10 cellular contexts compared by ENCODE assay signal in genomic region chr6:52417675-52418111, GRCh38. TPM values are rescaled to one million over a fixed set of nuclear protein-coding genes. Genes with fewer than 3 reads are reported as not detected.
DNase-seq lines count a peak whose midpoint lies in the region; ATAC-seq and TF ChIP-seq lines count a peak whose summit lies in the region.
"Had no signal": no experiment of that assay in that cellular context is flagged by ENCODE, and none has a peak within 500 bp of the region (broad histone marks: within the 10 kb centered on the region; RNA-seq: fewer than 3 reads in every experiment).

No MANE protein-coding gene starts in this region.

- no peak overlapping the region for H3K4me3 ChIP-seq in fibroblast of lung (replicated peaks in 1 of 4; ENCODE audit: control extremely low read depth in 1 of 4, insufficient read depth in 1 of 4, low read depth in 3 of 4, low read length in 4 of 4)
- H3K4me3 ChIP-seq: lower lobe of right lung had no signal

- no peak overlapping the region for H3K4me2 ChIP-seq in fibroblast of lung (ENCODE audit: extremely low read depth, insufficient read depth, low read length)

- H3K27me3 Mint-ChIP-seq in effector memory CD8-positive, alpha-beta T cell: no peaks in the 10 kb centered on the region

- H3K36me3 ChIP-seq in fibroblast of lung (ENCODE audit: control insufficient read depth, insufficient read depth, low read length): no peaks in the 10 kb centered on the region
- H3K36me3 ChIP-seq: lower lobe of right lung had no signal

- peaks cover 6 to 13% of the 10 kb centered on the region in 2 donors for H3K4me1 Mint-ChIP-seq in effector memory CD8-positive, alpha-beta T cell (ENCODE audit: low read depth in 2 of 2)

- no peak overlapping the region for H2AFZ ChIP-seq in fibroblast of lung (ENCODE audit: low read length)

- no peaks in the 10 kb centered on the region for H3K9me3 Mint-ChIP-seq in effector memory CD8-positive, alpha-beta T cell

- peak overlapping the region; percentile 78 for H3K27ac ChIP-seq in RWPE1
- H3K27ac ChIP-seq in fibroblast of lung (ENCODE audit: insufficient read depth, low read length): peak overlapping the region; percentile 44
- H3K27ac ChIP-seq: lower lobe of right lung had no signal

- no peak overlapping the region for H3K9ac ChIP-seq in fibroblast of lung (ENCODE audit: insufficient read depth, low read length)

- DNase-seq in GM03348 (ENCODE audit: low spot score) (peak; percentile 72), RWPE1 (ENCODE audit: low spot score) (peak; percentile 21), fibroblast of lung (ENCODE audit: low read depth in 2 of 2) (peak; percentile 69 to 90), pons (ENCODE audit: low spot score) (peak; percentile 40), RPMI8226 (no peak), activated gamma-delta T cell (lab: John Stamatoyannopoulos, UW) (no peak)
- DNase-seq in effector memory CD8-positive, alpha-beta T cell: no peak
- DNase-seq: lower lobe of right lung, NCI-H1436 treated with DMSO at 0.1 percent for 48 hours had no signal

- TF ChIP-seq CTCF in RWPE1 (conservative IDR thresholded peaks at IDR 0.05; ENCODE audit: low read depth): no peak
- no peak for TF ChIP-seq CTCF in fibroblast of lung (conservative IDR thresholded peaks at IDR 0.05 in 1 of 2, IDR thresholded peaks at IDR 0.05 in 1 of 2; ENCODE audit: low read depth in 1 of 2, low read length in 2 of 2)

- H3K27ac Mint-ChIP-seq in effector memory CD8-positive, alpha-beta T cell: no peak overlapping the region

- H3K9me3 ChIP-seq in fibroblast of lung (ENCODE audit: control insufficient read depth, insufficient read depth, low read depth, low read length): no peaks in the 10 kb centered on the region
- H3K9me3 ChIP-seq: lower lobe of right lung had no signal

- ATAC-seq in effector memory CD8-positive, alpha-beta T cell (replicated peaks): no peak
- ATAC-seq in activated CD4-positive, CD25-positive, alpha-beta regulatory T cell treated with anti-CD3 and anti-CD28 coated beads, Interleukin-2, amount 50 U/mL, for 24 hours: no peak
- ATAC-seq: lower lobe of right lung had no signal

- CTCF ChIA-PET in RWPE1 (lab: Yijun Ruan, JAX): interaction anchor here (0.7 to 2.6 kb wide), 4 partner anchors 10 to 245 kb away, joined by 3 to 18 read pairs (median 5); no protein-coding TSS in a partner anchor

- peaks cover 14% of the 10 kb centered on the region for H3K4me1 ChIP-seq in fibroblast of lung (ENCODE audit: control insufficient read depth, extremely low read depth, insufficient read depth, low read length)

- POLR2A ChIA-PET in RWPE1 (lab: Yijun Ruan, JAX; ENCODE audit: low non-redundant PET): interaction anchor here (0.7 kb wide), 1 partner anchor 81 kb away, joined by 11 read pairs; no protein-coding TSS in a partner anchor

- no peaks in the 10 kb centered on the region for H3K36me3 Mint-ChIP-seq in effector memory CD8-positive, alpha-beta T cell (ENCODE audit: insufficient read depth)

- H3K4me3 Mint-ChIP-seq in effector memory CD8-positive, alpha-beta T cell: no peak overlapping the region

- no peaks in the 10 kb centered on the region for H3K27me3 ChIP-seq in fibroblast of lung (ENCODE audit: control insufficient read depth, insufficient read depth, low read length)

- peaks cover 9% of the 10 kb centered on the region for H3K79me2 ChIP-seq in fibroblast of lung (ENCODE audit: control insufficient read depth, insufficient read depth, low read length)

- H4K20me1 ChIP-seq in fibroblast of lung (ENCODE audit: control insufficient read depth, extremely low read depth, insufficient read depth, low read length): no peaks in the 10 kb centered on the region

RNA-seq across cellular contexts. Expression of gene EFHC1, which starts 2.4 kb away (rescaled TPM):
- total RNA-seq in fibroblast of lung: 22.9 and 29.4 TPM in 2 replicates
- polyA plus RNA-seq in fibroblast of lung: 29.9 and 32.9 TPM in 2 replicates
- 24.0 and 24.3 TPM in 2 replicates for polyA plus RNA-seq in fibroblast of lung (2012)
- polyA minus RNA-seq in fibroblast of lung (ENCODE audit: low replicate concordance): 8.6 and 11.3 TPM in 2 replicates

RNA-seq across cellular contexts. Expression of gene PAQR8, which starts 55.7 kb away (rescaled TPM):
- 5.1 and 6.1 TPM in 2 replicates for total RNA-seq in fibroblast of lung
- polyA plus RNA-seq in fibroblast of lung: 2.6 and 4.3 TPM in 2 replicates
- polyA plus RNA-seq in fibroblast of lung (2012): 2.3 and 3.5 TPM in 2 replicates
- polyA minus RNA-seq in fibroblast of lung (ENCODE audit: low replicate concordance): 3.9 and 11.8 TPM in 2 replicates

Comparison
In these comparisons a context has a peak if more than half of its experiments do, and no peak if none do; other contexts are left out.
1. DNase-seq: peak in GM03348 (single experiment), RWPE1 (single experiment), fibroblast of lung (2 of 2) and pons (single experiment); none in effector memory CD8-positive, alpha-beta T cell (0 of 3), RPMI8226 (single experiment) and activated gamma-delta T cell (single experiment).